Comparison of ENCODE assay signal across 10 cellular contexts in genomic region chr10:31650010-31650409, GRCh38.
DNase-seq lines count a peak whose midpoint lies in the region; ATAC-seq and TF ChIP-seq lines count a peak whose summit lies in the region.
"Had no signal": no experiment of that assay in that cellular context is flagged by ENCODE, and none has a peak within 500 bp of the region (broad histone marks: within the 10 kb centered on the region; RNA-seq: fewer than 3 reads in every experiment).

No MANE protein-coding gene starts in this region.

- no peaks in the 10 kb centered on the region for H3K9me3 Mint-ChIP-seq in neural crest cell
- H3K9me3 Mint-ChIP-seq: CD8-positive, alpha-beta memory T cell had no signal

- DNase-seq in ACHN (peak; percentile 34), fibroblast of mammary gland (ENCODE audit: low read depth) (peak; percentile 94), neural crest cell (ENCODE audit: low read depth, low spot score) (no peak)
- no peak for DNase-seq in stimulated activated naive CD4-positive, alpha-beta T cell treated with Interleukin-2 at 50 U/mL for 16 hours (lab: John Stamatoyannopoulos, UW)
- DNase-seq in stimulated activated CD4-positive, alpha-beta T cell treated with anti-CD3 and anti-CD28 coated beads, Interleukin-15, amount 100 ng/mL, for 24 hours = no peak
- DNase-seq: CD8-positive, alpha-beta memory T cell; NCI-H146 had no signal

- H3K27me3 Mint-ChIP-seq in neural crest cell (ENCODE audit: low read depth) = no peaks in the 10 kb centered on the region

- H3K4me3 Mint-ChIP-seq in neural crest cell = no peak overlapping the region
- H3K4me3 Mint-ChIP-seq: CD8-positive, alpha-beta memory T cell had no signal

- H3K4me3 ChIP-seq in fibroblast of mammary gland (ENCODE audit: control insufficient read depth, low read depth, low read length) = no peak overlapping the region

- no peak for TF ChIP-seq CTCF in fibroblast of mammary gland (conservative IDR thresholded peaks at IDR 0.05; ENCODE audit: control insufficient read depth, insufficient read depth, low read depth, low read length)
- TF ChIP-seq CTCF in neural crest cell (conservative IDR thresholded peaks at IDR 0.05) = no peak

- peak overlapping the region; percentile 51 for H3K27ac Mint-ChIP-seq in neural crest cell (ENCODE audit: unreplicated experiment)
- H3K27ac Mint-ChIP-seq: CD8-positive, alpha-beta memory T cell had no signal

- H3K4me1 Mint-ChIP-seq in neural crest cell = peaks cover 7% of the 10 kb centered on the region
- H3K4me1 Mint-ChIP-seq: CD8-positive, alpha-beta memory T cell had no signal

- in situ Hi-C loops in ACHN (cut with HindIII; ENCODE audit: low pct_ligation_motif_present, low pct_unique_long_range_greater_than_20kb, low sequenced_read_pairs) = no loop called here

- H3K36me3 Mint-ChIP-seq in neural crest cell (ENCODE audit: low read depth) = no peaks in the 10 kb centered on the region
- H3K36me3 Mint-ChIP-seq: CD8-positive, alpha-beta memory T cell had no signal

- ATAC-seq in HG03135 (IDR thresholded peaks at IDR 0.05; ENCODE audit: unreplicated experiment) = no peak
- ATAC-seq in GM18511 (IDR thresholded peaks at IDR 0.05; ENCODE audit: unreplicated experiment) = no peak

TF ChIP-seq in PFSK-1, 5 proteins besides CTCF, POLR2A, EP300 and RAD21:
- TF ChIP-seq SIN3A (IDR thresholded peaks at IDR 0.05; ENCODE audit: borderline replicate concordance, insufficient read depth, low read length) (peak; percentile 10; the same call in 1 of the 2 replicates), TAF1 (IDR thresholded peaks at IDR 0.05; ENCODE audit: borderline replicate concordance, insufficient read depth, low read length) (no peak)

Comparison
In these comparisons a context has a peak if more than half of its experiments do, and no peak if none do; other contexts are left out.
1. DNase-seq: peak in ACHN (single experiment) and fibroblast of mammary gland (single experiment); none in neural crest cell (single experiment), stimulated activated naive CD4-positive, alpha-beta T cell treated with Interleukin-2 at 50 U/mL for 16 hours (single experiment) and stimulated activated CD4-positive, alpha-beta T cell treated with anti-CD3 and anti-CD28 coated beads, Interleukin-15, amount 100 ng/mL, for 24 hours (single experiment).